In genomic region chr9:96449522-96449843, GRCh38 we compare ENCODE assay signal across 8 cellular contexts. TPM values are rescaled to one million over a fixed set of nuclear protein-coding genes. Genes with fewer than 3 reads are reported as not detected.
DNase-seq lines count a peak whose midpoint lies in the region; ATAC-seq, FAIRE-seq and TF ChIP-seq lines count a peak whose summit lies in the region.

No MANE protein-coding gene starts in this region.

- peak overlapping the region; percentile 67 for H3K4me2 ChIP-seq in endothelial cell of umbilical vein (ENCODE audit: insufficient read depth, low read length)
- peak overlapping the region; percentile 87 for H3K4me2 ChIP-seq in neuronal stem cell (ENCODE audit: insufficient read depth, low read length, poor library complexity, severe bottlenecking)

- POLR2A ChIA-PET in endothelial cell of umbilical vein (lab: Charles Lee) = interaction anchor here (0.6 kb wide), 1 partner anchor 196 kb away, joined by 6 read pairs; no protein-coding TSS in a partner anchor

- peak; percentile 4 for FAIRE-seq in endothelial cell of umbilical vein (lab: Jason Lieb, UNC)

- BruUV-seq in endothelial cell of umbilical vein (replicated peaks; lab: Mats Ljungman, UMichigan) = no TSS peak

- no peak overlapping the region for H3K27ac ChIP-seq in endothelial cell of umbilical vein (ENCODE audit: insufficient read depth, low read depth, low read length)
- peak overlapping the region; percentile 7 for H3K27ac ChIP-seq in neuronal stem cell (replicated peaks; ENCODE audit: low read length)

- no peak overlapping the region for H2BK120ac ChIP-seq in neuronal stem cell (ENCODE audit: low read depth, low read length)

- H3K79me1 ChIP-seq in neuronal stem cell (ENCODE audit: low read depth, low read length) = peaks cover 3% of the 10 kb centered on the region

- H3K36me3 ChIP-seq in endothelial cell of umbilical vein (ENCODE audit: control insufficient read depth in 2 of 2, extremely low read depth in 1 of 2, insufficient read depth in 2 of 2, low read length in 2 of 2) (no peaks in the 10 kb centered on the region), neuronal stem cell (replicated peaks in 1 of 2; ENCODE audit: control insufficient read depth in 2 of 2, insufficient read depth in 2 of 2, low read length in 2 of 2) (no peaks in the 10 kb centered on the region)

- H3K14ac ChIP-seq in neuronal stem cell (ENCODE audit: low read length) = no peak overlapping the region

- intact Hi-C loops in endothelial cell of umbilical vein (cut with micrococcal nuclease) = no loop called here

- dilution Hi-C loops in endothelial cell of umbilical vein (cut with MboI; ENCODE audit: extremely low pct_ligation_motif_present, low sequenced_read_pairs) = no loop called here

- H3K4ac ChIP-seq in neuronal stem cell (ENCODE audit: low read length) = no peak overlapping the region

- TF ChIP-seq CTCF in GM12864 (IDR thresholded peaks at IDR 0.05; ENCODE audit: low read depth, low read length, missing control alignments) (no peak), endothelial cell of umbilical vein (IDR thresholded peaks at IDR 0.05; ENCODE audit: extremely low read depth in 1 of 2, insufficient read depth in 1 of 2, low read depth in 1 of 2, low read length in 2 of 2) (no peak)

- no peak overlapping the region for H4K8ac ChIP-seq in neuronal stem cell (ENCODE audit: low read depth, low read length)

- no peak overlapping the region for H4K91ac ChIP-seq in neuronal stem cell (ENCODE audit: low read depth, low read length, poor library complexity)

- H2BK5ac ChIP-seq in neuronal stem cell (ENCODE audit: low read length) = no peak overlapping the region

- DNase-seq in GM12864 (ENCODE audit: low read depth) = no peak
- DNase-seq in NOMO-1 treated with DMSO at 0.1 percent for 48 hours (lab: John Stamatoyannopoulos, UW; ENCODE audit: unreplicated experiment) = peak; percentile 63
- no peak for DNase-seq in endothelial cell of umbilical vein (ENCODE audit: low read depth, low spot score)
- no peak for DNase-seq in neuronal stem cell (ENCODE audit: low spot score)
- no peak for DNase-seq in cerebellum (ENCODE audit: low spot score)
- no peak for DNase-seq in kidney tubule cell (ENCODE audit: low spot score)
- no peak for DNase-seq in activated CD4-positive, alpha-beta T cell treated with anti-CD3 and anti-CD28 coated beads, Interleukin-2, amount 50 U/mL, for 1 hour

- H3K9me3 ChIP-seq in endothelial cell of umbilical vein (replicated peaks; ENCODE audit: control insufficient read depth, insufficient read depth, low read length) (no peaks in the 10 kb centered on the region), neuronal stem cell (replicated peaks in 1 of 2; ENCODE audit: control insufficient read depth in 2 of 2, insufficient read depth in 1 of 2, low read depth in 1 of 2, low read length in 2 of 2) (no peaks in the 10 kb centered on the region)

- H4K20me1 ChIP-seq in endothelial cell of umbilical vein (replicated peaks; ENCODE audit: control insufficient read depth, extremely low read depth, insufficient read depth, low read length) = no peaks in the 10 kb centered on the region

- ATAC-seq in GM21825 (IDR thresholded peaks at IDR 0.05; ENCODE audit: unreplicated experiment) = peak; percentile 17

- no CpG with 5 or more reads among the region's 7 CpGs for WGBS in neuronal stem cell (ENCODE audit: extremely low coverage in 2 of 2, insufficient read length in 2 of 2, insufficient replicate concordance in 1 of 2), 2 donors

- peaks cover 0 to 2% of the 10 kb centered on the region in 2 experiments for H3K27me3 ChIP-seq in endothelial cell of umbilical vein (ENCODE audit: control insufficient read depth in 2 of 2, insufficient read depth in 2 of 2, low read length in 2 of 2)
- no peaks in the 10 kb centered on the region for H3K27me3 ChIP-seq in neuronal stem cell (ENCODE audit: control insufficient read depth in 3 of 3, insufficient read depth in 3 of 3, low read depth in 1 of 3, low read length in 3 of 3)

- H2BK12ac ChIP-seq in neuronal stem cell (ENCODE audit: low read length) = no peak overlapping the region

- no peaks in the 10 kb centered on the region for H3K9me1 ChIP-seq in endothelial cell of umbilical vein (replicated peaks; ENCODE audit: control insufficient read depth, extremely low read depth, insufficient read depth, low read length)

- peaks cover 7% of the 10 kb centered on the region for H3K4me1 ChIP-seq in endothelial cell of umbilical vein (ENCODE audit: control insufficient read depth, extremely low read depth, insufficient read depth, low read length)
- H3K4me1 ChIP-seq in neuronal stem cell (ENCODE audit: control insufficient read depth in 2 of 2, insufficient read depth in 1 of 2, low read depth in 1 of 2, low read length in 2 of 2) = peaks cover 3 to 8% of the 10 kb centered on the region in 2 donors

- no peak for TF ChIP-seq POLR2A in endothelial cell of umbilical vein (IDR thresholded peaks at IDR 0.05; ENCODE audit: low read depth, low read length)

- CTCF ChIA-PET in endothelial cell of umbilical vein (lab: Charles Lee) = interaction anchor here (0.7 to 4.5 kb wide), 9 partner anchors 7 to 217 kb away, joined by 3 to 34 read pairs (median 3); no protein-coding TSS in a partner anchor

- no peak overlapping the region for H3K18ac ChIP-seq in neuronal stem cell (ENCODE audit: low read length)

- peaks cover 4% of the 10 kb centered on the region for H3K79me2 ChIP-seq in endothelial cell of umbilical vein (ENCODE audit: control insufficient read depth, insufficient read depth, low read length)

- no peak overlapping the region for H3K9ac ChIP-seq in endothelial cell of umbilical vein (replicated peaks; ENCODE audit: extremely low read depth, insufficient read depth, low read length)
- no peak overlapping the region for H3K9ac ChIP-seq in neuronal stem cell (ENCODE audit: low read depth, low read length, poor library complexity)

- H3K23ac ChIP-seq in neuronal stem cell (ENCODE audit: low read depth, low read length, poor library complexity) = no peak overlapping the region

- H2AK5ac ChIP-seq in neuronal stem cell (ENCODE audit: low read depth, low read length) = no peak overlapping the region

- H2BK15ac ChIP-seq in neuronal stem cell (ENCODE audit: low read length) = no peak overlapping the region

- peak overlapping the region; percentile 75 for H2AFZ ChIP-seq in endothelial cell of umbilical vein (ENCODE audit: low read depth, low read length)
- H2AFZ ChIP-seq in neuronal stem cell (ENCODE audit: low read length) = peak overlapping the region; percentile 99

- H3K4me3 ChIP-seq in GM12864 (ENCODE audit: low read depth, low read length) = peak overlapping the region; percentile 42
- H3K4me3 ChIP-seq in endothelial cell of umbilical vein (replicated peaks in 1 of 3; ENCODE audit: insufficient read depth in 1 of 3, low read depth in 1 of 3, low read length in 3 of 3) = peak overlapping the region in 2 of 3 experiments; percentile 20 to 39
- H3K4me3 ChIP-seq in neuronal stem cell (ENCODE audit: low read length in 2 of 2) = peak overlapping the region; percentile 71 to 76

TF ChIP-seq in endothelial cell of umbilical vein, 7 proteins besides CTCF, POLR2A, EP300 and RAD21:
- no peak for TF ChIP-seq GATA2 (IDR thresholded peaks at IDR 0.05; ENCODE audit: insufficient read depth, insufficient read length, low read depth, low read length)
- TF ChIP-seq FOS (IDR thresholded peaks at IDR 0.05; ENCODE audit: borderline replicate concordance, insufficient read depth, low read length) = no peak
- TF ChIP-seq JUN (IDR thresholded peaks at IDR 0.05; ENCODE audit: borderline replicate concordance, insufficient read depth, insufficient read length, low read depth) = no peak
- TF ChIP-seq EZH2 (IDR thresholded peaks at IDR 0.05; ENCODE audit: borderline replicate concordance, low read depth, low read length, severe bottlenecking) = no peak
- TF ChIP-seq MYC (IDR thresholded peaks at IDR 0.05; ENCODE audit: low read depth, low read length) = no peak
- no peak for TF ChIP-seq POLR2AphosphoS5 (IDR thresholded peaks at IDR 0.05; ENCODE audit: insufficient read depth, low read depth, low read length)
- no peak for TF ChIP-seq MAX (IDR thresholded peaks at IDR 0.05; ENCODE audit: insufficient read depth, insufficient read length)

RNA-seq across cellular contexts. Expression of gene HABP4, which starts 0.5 kb away (rescaled TPM):
- 11.1 and 11.7 TPM in 2 replicates for total RNA-seq in endothelial cell of umbilical vein
- polyA plus RNA-seq in endothelial cell of umbilical vein = 3.0 and 4.6 TPM in 2 replicates
- 6.9 and 8.0 TPM in 2 replicates for polyA plus RNA-seq in endothelial cell of umbilical vein (2011; cell fraction: cytosol; rRNA removed)
- polyA plus RNA-seq in endothelial cell of umbilical vein (2011; cell fraction: nucleus; rRNA removed) = 6.4 and 7.8 TPM in 2 replicates
- 10.7 and 11.3 TPM in 2 replicates for polyA plus RNA-seq in endothelial cell of umbilical vein (2012)
- 2.1 and 2.8 TPM in 2 replicates for polyA minus RNA-seq in endothelial cell of umbilical vein
- 1.3 TPM for polyA minus RNA-seq in endothelial cell of umbilical vein (2011; cell fraction: cytosol; rRNA and poly(A)+ RNA removed)
- polyA minus RNA-seq in endothelial cell of umbilical vein (2011; cell fraction: nucleus; rRNA and poly(A)+ RNA removed) = 1.3 and 1.6 TPM in 2 replicates
- polyA plus RNA-seq in neuronal stem cell (2013, experiment 1 of 2) = 21.5 TPM
- 21.1 TPM for polyA plus RNA-seq in neuronal stem cell (2013, experiment 2 of 2)
- 7.2 TPM for total RNA-seq in cerebellum

RNA-seq across cellular contexts. Expression of gene ZNF367, which starts 31.3 kb away (rescaled TPM):
- total RNA-seq in endothelial cell of umbilical vein = 8.6 and 10.0 TPM in 2 replicates
- 1.2 and 1.7 TPM in 2 replicates for polyA plus RNA-seq in endothelial cell of umbilical vein
- polyA plus RNA-seq in endothelial cell of umbilical vein (2011; cell fraction: cytosol; rRNA removed) = 2.0 and 2.1 TPM in 2 replicates
- 4.0 and 5.4 TPM in 2 replicates for polyA plus RNA-seq in endothelial cell of umbilical vein (2011; cell fraction: nucleus; rRNA removed)
- polyA plus RNA-seq in endothelial cell of umbilical vein (2012) = 1.5 and 3.0 TPM in 2 replicates
- 2.2 and 2.7 TPM in 2 replicates for polyA minus RNA-seq in endothelial cell of umbilical vein
- 20.9 TPM for polyA minus RNA-seq in endothelial cell of umbilical vein (2011; cell fraction: cytosol; rRNA and poly(A)+ RNA removed)
- 3.6 and 3.8 TPM in 2 replicates for polyA minus RNA-seq in endothelial cell of umbilical vein (2011; cell fraction: nucleus; rRNA and poly(A)+ RNA removed)
- polyA plus RNA-seq in neuronal stem cell (2013, experiment 1 of 2) = 5.1 TPM
- 5.1 TPM for polyA plus RNA-seq in neuronal stem cell (2013, experiment 2 of 2)
- total RNA-seq in cerebellum = 8.3 TPM
